1 cellular context compared by ENCODE assay signal in the genomic region with DNA sequence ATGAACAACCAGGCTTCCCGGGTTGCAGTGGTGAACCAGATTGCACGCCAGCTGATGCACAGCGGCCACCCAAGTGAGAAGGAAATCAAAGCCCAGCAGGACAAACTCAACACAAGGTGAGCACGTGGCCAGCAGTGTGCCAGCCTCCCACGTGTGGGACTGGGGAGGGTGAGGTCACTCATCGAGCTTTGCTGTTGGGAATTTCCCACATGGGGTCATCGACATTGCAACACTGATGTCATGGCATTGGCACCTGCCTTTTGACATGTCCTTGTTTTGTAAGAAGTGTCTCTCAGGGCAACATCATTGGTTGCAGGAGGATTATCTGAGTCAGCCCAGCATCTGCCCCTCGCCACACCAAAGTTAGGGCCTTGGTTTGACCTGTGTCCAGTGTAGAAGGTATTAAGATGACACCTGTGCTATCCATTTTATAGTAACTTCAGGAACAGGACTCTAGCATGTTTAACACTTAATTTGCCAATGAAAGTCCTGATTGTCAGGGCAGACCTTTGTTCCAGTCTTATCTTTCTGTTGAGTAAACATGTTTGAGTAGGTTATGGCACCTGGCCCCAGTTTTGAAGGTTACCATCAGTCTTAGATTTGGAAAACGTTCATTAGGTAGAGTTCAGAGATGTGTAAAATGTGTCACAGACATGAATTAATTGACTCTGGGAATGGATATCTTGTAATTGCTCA.
TF ChIP-seq lines count a peak whose summit lies in the region.

No MANE protein-coding gene starts in this region.

TF ChIP-seq in HepG2, 621 proteins besides CTCF, POLR2A, EP300 and RAD21 (continued from another document and continues in another):
- TF ChIP-seq FOXA3 (CRISPR knock-in tag; IDR thresholded peaks at IDR 0.05) = 0 out of 2 replicates have a peak, but pooled peaks have one; percentile 5
- peak; percentile 52; the same call in 1 of the 2 replicates for TF ChIP-seq ZFP90 (CRISPR knock-in tag; IDR thresholded peaks at IDR 0.05; ENCODE audit: borderline replicate concordance)
- no peak for TF ChIP-seq PTBP1 (IDR thresholded peaks at IDR 0.05; ENCODE audit: low read depth, low read length, poor library complexity, severe bottlenecking)
- TF ChIP-seq HNRNPL (IDR thresholded peaks at IDR 0.05; ENCODE audit: low read depth, low read length) = no peak
- TF ChIP-seq, protein P1, sequence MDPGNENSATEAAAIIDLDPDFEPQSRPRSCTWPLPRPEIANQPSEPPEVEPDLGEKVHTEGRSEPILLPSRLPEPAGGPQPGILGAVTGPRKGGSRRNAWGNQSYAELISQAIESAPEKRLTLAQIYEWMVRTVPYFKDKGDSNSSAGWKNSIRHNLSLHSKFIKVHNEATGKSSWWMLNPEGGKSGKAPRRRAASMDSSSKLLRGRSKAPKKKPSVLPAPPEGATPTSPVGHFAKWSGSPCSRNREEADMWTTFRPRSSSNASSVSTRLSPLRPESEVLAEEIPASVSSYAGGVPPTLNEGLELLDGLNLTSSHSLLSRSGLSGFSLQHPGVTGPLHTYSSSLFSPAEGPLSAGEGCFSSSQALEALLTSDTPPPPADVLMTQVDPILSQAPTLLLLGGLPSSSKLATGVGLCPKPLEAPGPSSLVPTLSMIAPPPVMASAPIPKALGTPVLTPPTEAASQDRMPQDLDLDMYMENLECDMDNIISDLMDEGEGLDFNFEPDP (CRISPR knock-in tag; conservative IDR thresholded peaks at IDR 0.05) = no peak
- no peak for TF ChIP-seq ZBTB3 (CRISPR knock-in tag; IDR thresholded peaks at IDR 0.05; ENCODE audit: borderline replicate concordance, low read depth)
- no peak for TF ChIP-seq RFX5 (IDR thresholded peaks at IDR 0.05; ENCODE audit: low read depth, low read length)
- TF ChIP-seq, protein P2, sequence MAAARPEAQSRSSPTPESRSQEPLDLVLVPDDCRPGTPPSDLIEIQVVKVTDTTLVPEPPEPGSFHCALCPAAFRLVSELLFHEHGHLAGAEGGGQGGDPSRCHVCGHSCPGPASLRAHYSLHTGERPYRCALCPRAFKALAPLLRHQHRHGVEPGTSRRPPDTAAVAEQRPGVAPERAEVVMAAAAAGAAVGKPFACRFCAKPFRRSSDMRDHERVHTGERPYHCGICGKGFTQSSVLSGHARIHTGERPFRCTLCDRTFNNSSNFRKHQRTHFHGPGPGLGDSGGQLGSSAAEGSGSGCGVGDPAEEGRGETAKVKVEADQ (CRISPR knock-in tag; IDR thresholded peaks at IDR 0.05; ENCODE audit: borderline replicate concordance) = no peak
- TF ChIP-seq ZNF644 (CRISPR knock-in tag; IDR thresholded peaks at IDR 0.05; ENCODE audit: low read depth) = no peak; the same call in 1 of the 2 replicates
- TF ChIP-seq, protein P3, sequence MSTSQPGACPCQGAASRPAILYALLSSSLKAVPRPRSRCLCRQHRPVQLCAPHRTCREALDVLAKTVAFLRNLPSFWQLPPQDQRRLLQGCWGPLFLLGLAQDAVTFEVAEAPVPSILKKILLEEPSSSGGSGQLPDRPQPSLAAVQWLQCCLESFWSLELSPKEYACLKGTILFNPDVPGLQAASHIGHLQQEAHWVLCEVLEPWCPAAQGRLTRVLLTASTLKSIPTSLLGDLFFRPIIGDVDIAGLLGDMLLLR (CRISPR knock-in tag; IDR thresholded peaks at IDR 0.05) = peak; percentile 43; the same call in 1 of the 2 replicates
- no peak for TF ChIP-seq GPN1 (CRISPR knock-in tag; IDR thresholded peaks at IDR 0.05; ENCODE audit: borderline replicate concordance)
- no peak for TF ChIP-seq HNRNPLL (IDR thresholded peaks at IDR 0.05; ENCODE audit: low read depth, low read length, poor library complexity, severe bottlenecking)
- no peak for TF ChIP-seq PITX1 (CRISPR knock-in tag; IDR thresholded peaks at IDR 0.05)
- TF ChIP-seq ZNF124 (CRISPR knock-in tag; IDR thresholded peaks at IDR 0.05) = no peak
- no peak for TF ChIP-seq MTF2 (CRISPR knock-in tag; IDR thresholded peaks at IDR 0.05; ENCODE audit: borderline replicate concordance)
- TF ChIP-seq ZMYM2 (CRISPR knock-in tag; IDR thresholded peaks at IDR 0.05) = peak; percentile 83
- no peak for TF ChIP-seq ZNF263 (CRISPR knock-in tag; IDR thresholded peaks at IDR 0.05)
- no peak for TF ChIP-seq ZNF468 (CRISPR knock-in tag; IDR thresholded peaks at IDR 0.05)
- TF ChIP-seq, protein P4, sequence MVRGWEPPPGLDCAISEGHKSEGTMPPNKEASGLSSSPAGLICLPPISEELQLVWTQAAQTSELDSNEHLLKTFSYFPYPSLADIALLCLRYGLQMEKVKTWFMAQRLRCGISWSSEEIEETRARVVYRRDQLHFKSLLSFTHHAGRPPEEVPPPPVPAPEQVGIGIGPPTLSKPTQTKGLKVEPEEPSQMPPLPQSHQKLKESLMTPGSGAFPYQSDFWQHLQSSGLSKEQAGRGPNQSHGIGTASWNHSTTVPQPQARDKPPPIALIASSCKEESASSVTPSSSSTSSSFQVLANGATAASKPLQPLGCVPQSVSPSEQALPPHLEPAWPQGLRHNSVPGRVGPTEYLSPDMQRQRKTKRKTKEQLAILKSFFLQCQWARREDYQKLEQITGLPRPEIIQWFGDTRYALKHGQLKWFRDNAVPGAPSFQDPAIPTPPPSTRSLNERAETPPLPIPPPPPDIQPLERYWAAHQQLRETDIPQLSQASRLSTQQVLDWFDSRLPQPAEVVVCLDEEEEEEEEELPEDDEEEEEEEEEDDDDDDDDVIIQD (CRISPR knock-in tag; IDR thresholded peaks at IDR 0.05; ENCODE audit: low read depth) = peak; percentile 75
- TF ChIP-seq ARHGAP35 (CRISPR knock-in tag; IDR thresholded peaks at IDR 0.05; ENCODE audit: borderline replicate concordance) = 0 out of 2 replicates have a peak, but pooled peaks have one; percentile 10
- TF ChIP-seq ZNF451 (CRISPR knock-in tag; IDR thresholded peaks at IDR 0.05) = no peak
- TF ChIP-seq, protein P5, sequence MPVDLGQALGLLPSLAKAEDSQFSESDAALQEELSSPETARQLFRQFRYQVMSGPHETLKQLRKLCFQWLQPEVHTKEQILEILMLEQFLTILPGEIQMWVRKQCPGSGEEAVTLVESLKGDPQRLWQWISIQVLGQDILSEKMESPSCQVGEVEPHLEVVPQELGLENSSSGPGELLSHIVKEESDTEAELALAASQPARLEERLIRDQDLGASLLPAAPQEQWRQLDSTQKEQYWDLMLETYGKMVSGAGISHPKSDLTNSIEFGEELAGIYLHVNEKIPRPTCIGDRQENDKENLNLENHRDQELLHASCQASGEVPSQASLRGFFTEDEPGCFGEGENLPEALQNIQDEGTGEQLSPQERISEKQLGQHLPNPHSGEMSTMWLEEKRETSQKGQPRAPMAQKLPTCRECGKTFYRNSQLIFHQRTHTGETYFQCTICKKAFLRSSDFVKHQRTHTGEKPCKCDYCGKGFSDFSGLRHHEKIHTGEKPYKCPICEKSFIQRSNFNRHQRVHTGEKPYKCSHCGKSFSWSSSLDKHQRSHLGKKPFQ (CRISPR knock-in tag; IDR thresholded peaks at IDR 0.05; ENCODE audit: insufficient replicate concordance) = no peak
- peak; percentile 35; the same call in 1 of the 2 replicates for TF ChIP-seq SIN3A (IDR thresholded peaks at IDR 0.05; ENCODE audit: borderline replicate concordance, low read depth, low read length)
- TF ChIP-seq ELF3 (CRISPR knock-in tag; IDR thresholded peaks at IDR 0.05) = peak; percentile 54
- TF ChIP-seq MTF1 (CRISPR knock-in tag; IDR thresholded peaks at IDR 0.05) = no peak
- TF ChIP-seq SAP130 (CRISPR knock-in tag; IDR thresholded peaks at IDR 0.05; ENCODE audit: low read depth) = peak; percentile 74
- no peak for TF ChIP-seq ZNF569 (CRISPR knock-in tag; IDR thresholded peaks at IDR 0.05; ENCODE audit: borderline replicate concordance)
- TF ChIP-seq, protein P6, sequence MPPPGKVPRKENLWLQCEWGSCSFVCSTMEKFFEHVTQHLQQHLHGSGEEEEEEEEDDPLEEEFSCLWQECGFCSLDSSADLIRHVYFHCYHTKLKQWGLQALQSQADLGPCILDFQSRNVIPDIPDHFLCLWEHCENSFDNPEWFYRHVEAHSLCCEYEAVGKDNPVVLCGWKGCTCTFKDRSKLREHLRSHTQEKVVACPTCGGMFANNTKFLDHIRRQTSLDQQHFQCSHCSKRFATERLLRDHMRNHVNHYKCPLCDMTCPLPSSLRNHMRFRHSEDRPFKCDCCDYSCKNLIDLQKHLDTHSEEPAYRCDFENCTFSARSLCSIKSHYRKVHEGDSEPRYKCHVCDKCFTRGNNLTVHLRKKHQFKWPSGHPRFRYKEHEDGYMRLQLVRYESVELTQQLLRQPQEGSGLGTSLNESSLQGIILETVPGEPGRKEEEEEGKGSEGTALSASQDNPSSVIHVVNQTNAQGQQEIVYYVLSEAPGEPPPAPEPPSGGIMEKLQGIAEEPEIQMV (CRISPR knock-in tag; IDR thresholded peaks at IDR 0.05; ENCODE audit: low read depth) = no peak
- TF ChIP-seq ZNF614 (CRISPR knock-in tag; IDR thresholded peaks at IDR 0.05; ENCODE audit: borderline replicate concordance) = no peak
- peak; percentile 48; the same call in 1 of the 2 replicates for TF ChIP-seq KMT2A (CRISPR knock-in tag; IDR thresholded peaks at IDR 0.05)
- TF ChIP-seq, protein P7, sequence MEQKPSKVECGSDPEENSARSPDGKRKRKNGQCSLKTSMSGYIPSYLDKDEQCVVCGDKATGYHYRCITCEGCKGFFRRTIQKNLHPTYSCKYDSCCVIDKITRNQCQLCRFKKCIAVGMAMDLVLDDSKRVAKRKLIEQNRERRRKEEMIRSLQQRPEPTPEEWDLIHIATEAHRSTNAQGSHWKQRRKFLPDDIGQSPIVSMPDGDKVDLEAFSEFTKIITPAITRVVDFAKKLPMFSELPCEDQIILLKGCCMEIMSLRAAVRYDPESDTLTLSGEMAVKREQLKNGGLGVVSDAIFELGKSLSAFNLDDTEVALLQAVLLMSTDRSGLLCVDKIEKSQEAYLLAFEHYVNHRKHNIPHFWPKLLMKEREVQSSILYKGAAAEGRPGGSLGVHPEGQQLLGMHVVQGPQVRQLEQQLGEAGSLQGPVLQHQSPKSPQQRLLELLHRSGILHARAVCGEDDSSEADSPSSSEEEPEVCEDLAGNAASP (CRISPR knock-in tag; IDR thresholded peaks at IDR 0.05; ENCODE audit: borderline replicate concordance) = peak; percentile 48; the same call in 1 of the 2 replicates
- no peak for TF ChIP-seq EEA1 (CRISPR knock-in tag; IDR thresholded peaks at IDR 0.05; ENCODE audit: borderline replicate concordance)
- TF ChIP-seq, protein P8, sequence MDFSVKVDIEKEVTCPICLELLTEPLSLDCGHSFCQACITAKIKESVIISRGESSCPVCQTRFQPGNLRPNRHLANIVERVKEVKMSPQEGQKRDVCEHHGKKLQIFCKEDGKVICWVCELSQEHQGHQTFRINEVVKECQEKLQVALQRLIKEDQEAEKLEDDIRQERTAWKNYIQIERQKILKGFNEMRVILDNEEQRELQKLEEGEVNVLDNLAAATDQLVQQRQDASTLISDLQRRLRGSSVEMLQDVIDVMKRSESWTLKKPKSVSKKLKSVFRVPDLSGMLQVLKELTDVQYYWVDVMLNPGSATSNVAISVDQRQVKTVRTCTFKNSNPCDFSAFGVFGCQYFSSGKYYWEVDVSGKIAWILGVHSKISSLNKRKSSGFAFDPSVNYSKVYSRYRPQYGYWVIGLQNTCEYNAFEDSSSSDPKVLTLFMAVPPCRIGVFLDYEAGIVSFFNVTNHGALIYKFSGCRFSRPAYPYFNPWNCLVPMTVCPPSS (IDR thresholded peaks at IDR 0.05) = no peak
- 0 out of 2 replicates have a peak, but pooled peaks have one; percentile 62 for TF ChIP-seq ZNF446 (CRISPR knock-in tag; IDR thresholded peaks at IDR 0.05)
- no peak for TF ChIP-seq FLYWCH1 (CRISPR knock-in tag; IDR thresholded peaks at IDR 0.05)
- TF ChIP-seq, protein P9, sequence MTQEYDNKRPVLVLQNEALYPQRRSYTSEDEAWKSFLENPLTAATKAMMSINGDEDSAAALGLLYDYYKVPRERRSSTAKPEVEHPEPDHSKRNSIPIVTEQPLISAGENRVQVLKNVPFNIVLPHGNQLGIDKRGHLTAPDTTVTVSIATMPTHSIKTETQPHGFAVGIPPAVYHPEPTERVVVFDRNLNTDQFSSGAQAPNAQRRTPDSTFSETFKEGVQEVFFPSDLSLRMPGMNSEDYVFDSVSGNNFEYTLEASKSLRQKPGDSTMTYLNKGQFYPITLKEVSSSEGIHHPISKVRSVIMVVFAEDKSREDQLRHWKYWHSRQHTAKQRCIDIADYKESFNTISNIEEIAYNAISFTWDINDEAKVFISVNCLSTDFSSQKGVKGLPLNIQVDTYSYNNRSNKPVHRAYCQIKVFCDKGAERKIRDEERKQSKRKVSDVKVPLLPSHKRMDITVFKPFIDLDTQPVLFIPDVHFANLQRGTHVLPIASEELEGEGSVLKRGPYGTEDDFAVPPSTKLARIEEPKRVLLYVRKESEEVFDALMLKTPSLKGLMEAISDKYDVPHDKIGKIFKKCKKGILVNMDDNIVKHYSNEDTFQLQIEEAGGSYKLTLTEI (CRISPR knock-in tag; conservative IDR thresholded peaks at IDR 0.05) = no peak
- no peak for TF ChIP-seq LCORL (IDR thresholded peaks at IDR 0.05)
- TF ChIP-seq LCORL (CRISPR knock-in tag; IDR thresholded peaks at IDR 0.05) = no peak
- TF ChIP-seq, protein P10, sequence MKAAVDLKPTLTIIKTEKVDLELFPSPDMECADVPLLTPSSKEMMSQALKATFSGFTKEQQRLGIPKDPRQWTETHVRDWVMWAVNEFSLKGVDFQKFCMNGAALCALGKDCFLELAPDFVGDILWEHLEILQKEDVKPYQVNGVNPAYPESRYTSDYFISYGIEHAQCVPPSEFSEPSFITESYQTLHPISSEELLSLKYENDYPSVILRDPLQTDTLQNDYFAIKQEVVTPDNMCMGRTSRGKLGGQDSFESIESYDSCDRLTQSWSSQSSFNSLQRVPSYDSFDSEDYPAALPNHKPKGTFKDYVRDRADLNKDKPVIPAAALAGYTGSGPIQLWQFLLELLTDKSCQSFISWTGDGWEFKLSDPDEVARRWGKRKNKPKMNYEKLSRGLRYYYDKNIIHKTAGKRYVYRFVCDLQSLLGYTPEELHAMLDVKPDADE (CRISPR knock-in tag; IDR thresholded peaks at IDR 0.05) = no peak
- TF ChIP-seq ZC3H4 (CRISPR knock-in tag; IDR thresholded peaks at IDR 0.05; ENCODE audit: borderline replicate concordance) = no peak
- peak; percentile 86 for TF ChIP-seq BHLHE40 (IDR thresholded peaks at IDR 0.05; ENCODE audit: low read length)
- TF ChIP-seq ZMAT3 (CRISPR knock-in tag; conservative IDR thresholded peaks at IDR 0.05) = no peak
- TF ChIP-seq SALL1 (CRISPR knock-in tag; IDR thresholded peaks at IDR 0.05) = peak; percentile 85
- no peak for TF ChIP-seq PRMT3 (CRISPR knock-in tag; IDR thresholded peaks at IDR 0.05; ENCODE audit: borderline replicate concordance, low read depth)
- peak; percentile 50 for TF ChIP-seq GABPB1 (CRISPR knock-in tag; IDR thresholded peaks at IDR 0.05)
- TF ChIP-seq ZNF264 (CRISPR knock-in tag; IDR thresholded peaks at IDR 0.05) = 0 out of 2 replicates have a peak, but pooled peaks have one; percentile 24
- TF ChIP-seq, protein P11, sequence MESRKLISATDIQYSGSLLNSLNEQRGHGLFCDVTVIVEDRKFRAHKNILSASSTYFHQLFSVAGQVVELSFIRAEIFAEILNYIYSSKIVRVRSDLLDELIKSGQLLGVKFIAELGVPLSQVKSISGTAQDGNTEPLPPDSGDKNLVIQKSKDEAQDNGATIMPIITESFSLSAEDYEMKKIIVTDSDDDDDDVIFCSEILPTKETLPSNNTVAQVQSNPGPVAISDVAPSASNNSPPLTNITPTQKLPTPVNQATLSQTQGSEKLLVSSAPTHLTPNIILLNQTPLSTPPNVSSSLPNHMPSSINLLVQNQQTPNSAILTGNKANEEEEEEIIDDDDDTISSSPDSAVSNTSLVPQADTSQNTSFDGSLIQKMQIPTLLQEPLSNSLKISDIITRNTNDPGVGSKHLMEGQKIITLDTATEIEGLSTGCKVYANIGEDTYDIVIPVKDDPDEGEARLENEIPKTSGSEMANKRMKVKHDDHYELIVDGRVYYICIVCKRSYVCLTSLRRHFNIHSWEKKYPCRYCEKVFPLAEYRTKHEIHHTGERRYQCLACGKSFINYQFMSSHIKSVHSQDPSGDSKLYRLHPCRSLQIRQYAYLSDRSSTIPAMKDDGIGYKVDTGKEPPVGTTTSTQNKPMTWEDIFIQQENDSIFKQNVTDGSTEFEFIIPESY (CRISPR knock-in tag; IDR thresholded peaks at IDR 0.05) = peak; percentile 57; the same call in 1 of the 2 replicates
